ENCODE assay signal across 23 cellular contexts in genomic region chr7:131840291-131840690, GRCh38.
"Had no signal": no experiment of that assay in that cellular context is flagged by ENCODE, and none has a peak within 500 bp of the region (broad histone marks: within the 10 kb centered on the region; RNA-seq: fewer than 3 reads in every experiment).

No MANE protein-coding gene starts in this region.

- H3K9ac ChIP-seq: neural progenitor cell, parathyroid adenoma had no signal

- DNase-seq: occipital lobe; ovary; psoas muscle; right cardiac atrium; right lobe of liver; sigmoid colon; small intestine; stimulated activated CD4-positive, alpha-beta T cell treated with anti-CD3 and anti-CD28 coated beads, Interleukin-15, amount 100 ng/mL, for 24 hours; stimulated activated CD4-positive, alpha-beta T cell treated with anti-CD3 and anti-CD28 coated beads, Interleukin-2, amount 100 ng/mL, for 24 hours; stimulated activated CD4-positive, alpha-beta T cell treated with anti-CD3 and anti-CD28 coated beads, Interleukin-2, amount 100 ng/mL, for 48 hours; stimulated activated CD4-positive, alpha-beta T cell treated with anti-CD3 and anti-CD28 coated beads, Interleukin-4, amount 100 ng/mL, for 24 hours; stimulated activated naive B cell treated with anti-CD40 and anti-IgM and Interleukin-4, amounts not matched to agents 10 μg/mL and 1 μg/mL and 100 μg/mL, for 72 hours; stimulated activated naive CD4-positive, alpha-beta T cell treated with Interleukin-2 at 50 U/mL for 16 hours; stomach; thyroid gland; upper lobe of left lung had no signal

- H3K4me3 ChIP-seq: neural progenitor cell, ovary, psoas muscle, right lobe of liver, sigmoid colon, stomach, thoracic aorta, thyroid gland, tibial nerve, upper lobe of left lung, vagina had no signal

- H3K79me2 ChIP-seq: parathyroid adenoma had no signal

- H3K4me1 ChIP-seq: parathyroid adenoma, psoas muscle, right lobe of liver, thyroid gland, vagina had no signal

- H3K27me3 ChIP-seq: neural progenitor cell, ovary, right lobe of liver, sigmoid colon, thyroid gland, tibial nerve, upper lobe of left lung, vagina had no signal

- H3K4me2 ChIP-seq: neural progenitor cell had no signal

- FAIRE-seq: small intestine, urothelium cell line had no signal

- H3K36me3 ChIP-seq: neural progenitor cell, ovary, right lobe of liver, sigmoid colon, stomach, thoracic aorta, thyroid gland, tibial nerve, upper lobe of left lung, vagina had no signal

- H2AFZ ChIP-seq: neural progenitor cell, parathyroid adenoma had no signal

- H3K9me3 ChIP-seq: ovary, psoas muscle, right lobe of liver, sigmoid colon, stomach, thoracic aorta, thyroid gland, tibial nerve, upper lobe of left lung, vagina had no signal

- ATAC-seq: psoas muscle; right cardiac atrium; right lobe of liver; stimulated activated effector memory CD8-positive, alpha-beta T cell treated with anti-CD3 and anti-CD28 coated beads, Interleukin-12 subunit alpha, Interleukin-12 subunit beta, amount 100 ng/mL, for 72 hours; stimulated activated naive B cell treated with anti-CD40 and anti-IgM and Interleukin-4, amounts not matched to agents 10 μg/mL and 1 μg/mL and 100 μg/mL, for 72 hours had no signal

- H3K27ac ChIP-seq: neural progenitor cell, ovary, parathyroid adenoma, psoas muscle, right lobe of liver, sigmoid colon, stomach, thoracic aorta, thyroid gland, tibial nerve, upper lobe of left lung, vagina had no signal
